8 cellular contexts compared by ENCODE assay signal in genomic region chr7:102434039-102434481, GRCh38. TPM values are rescaled to one million over a fixed set of nuclear protein-coding genes. Genes with fewer than 3 reads are reported as not detected.
DNase-seq lines count a peak whose midpoint lies in the region; ATAC-seq and TF ChIP-seq lines count a peak whose summit lies in the region.

No MANE protein-coding gene starts in this region.

- peak overlapping the region; percentile 84 for H3K4me3 ChIP-seq in lower lobe of right lung
- peak overlapping the region; percentile 81 for H3K4me3 ChIP-seq in upper lobe of right lung

- H3K9me3 ChIP-seq in KOPT-K1 (ENCODE audit: insufficient read depth, low read length, poor library complexity, severe bottlenecking) (no peaks in the 10 kb centered on the region), lower lobe of right lung (no peaks in the 10 kb centered on the region), upper lobe of right lung (no peaks in the 10 kb centered on the region)

- H3K36me3 ChIP-seq in KOPT-K1 (ENCODE audit: insufficient read depth, low read length) (peaks cover 31% of the 10 kb centered on the region), lower lobe of right lung (peaks cover 4% of the 10 kb centered on the region), upper lobe of right lung (peaks cover 2% of the 10 kb centered on the region)

- peak overlapping the region; percentile 92 for H3K27ac ChIP-seq in KOPT-K1 (ENCODE audit: low read depth, low read length, poor library complexity, severe bottlenecking)
- peak overlapping the region; percentile 83 for H3K27ac ChIP-seq in lower lobe of right lung
- peak overlapping the region; percentile 76 for H3K27ac ChIP-seq in upper lobe of right lung

- H3K36me3 Mint-ChIP-seq in brain = peaks cover 7% of the 10 kb centered on the region

- H3K27me3 Mint-ChIP-seq in brain = peaks cover 6% of the 10 kb centered on the region

- TF ChIP-seq CTCF in brain (conservative IDR thresholded peaks at IDR 0.05) (no peak), lower lobe of right lung (IDR thresholded peaks at IDR 0.05) (no peak), upper lobe of right lung (IDR thresholded peaks at IDR 0.05) (no peak)

- peaks cover 30% of the 10 kb centered on the region for H3K4me1 ChIP-seq in lower lobe of right lung
- peaks cover 14% of the 10 kb centered on the region for H3K4me1 ChIP-seq in upper lobe of right lung

- DNase-seq in D341Med (ENCODE audit: low spot score) (peak; percentile 52), lower lobe of right lung (no peak), upper lobe of right lung (no peak), SK-N-DZ (ENCODE audit: low spot score) (no peak)

- ATAC-seq in lower lobe of right lung (peak; percentile 10 to 20), upper lobe of right lung (peak; percentile 2), HG02798 (IDR thresholded peaks at IDR 0.05; ENCODE audit: poor library complexity, unreplicated experiment) (no peak), HG03521 (IDR thresholded peaks at IDR 0.05; ENCODE audit: unreplicated experiment) (no peak)

- H3K27me3 ChIP-seq in lower lobe of right lung (ENCODE audit: low read depth) (no peaks in the 10 kb centered on the region), upper lobe of right lung (no peaks in the 10 kb centered on the region)

- H3K27ac Mint-ChIP-seq in brain = peak overlapping the region; percentile 85 to 93 (median 90)

- intact Hi-C loops in lower lobe of right lung (cut with DNase I) (no loop called here), upper lobe of right lung (cut with DNase I) (no loop called here)

- peaks cover 37% of the 10 kb centered on the region for H3K4me1 Mint-ChIP-seq in brain

- no peaks in the 10 kb centered on the region for H3K9me3 Mint-ChIP-seq in brain

- peak overlapping the region; percentile 85 to 90 (median 89) for H3K4me3 Mint-ChIP-seq in brain

RNA-seq across cellular contexts. Expression of gene ORAI2, which starts 0.7 kb away (rescaled TPM):
- 23.7 TPM for polyA plus RNA-seq in brain (ENCODE audit: insufficient read depth, low read depth, low replicate concordance)
- total RNA-seq in lower lobe of right lung = 29.7 TPM
- 20.0 TPM for total RNA-seq in upper lobe of right lung
- polyA plus RNA-seq in SK-N-DZ (2014; cell fraction: cytosol; rRNA removed) = 39.5 and 47.5 TPM in 2 replicates
- polyA plus RNA-seq in SK-N-DZ (2014; cell fraction: nucleus; rRNA removed) = 5.3 and 6.4 TPM in 2 replicates

RNA-seq across cellular contexts. Expression of gene ALKBH4, which starts 30.6 kb away (rescaled TPM):
- 16.3 TPM for polyA plus RNA-seq in brain (ENCODE audit: insufficient read depth, low read depth, low replicate concordance)
- 10.6 TPM for total RNA-seq in lower lobe of right lung
- 7.4 TPM for total RNA-seq in upper lobe of right lung
- polyA plus RNA-seq in SK-N-DZ (2014; cell fraction: cytosol; rRNA removed) = 29.0 and 33.8 TPM in 2 replicates
- polyA plus RNA-seq in SK-N-DZ (2014; cell fraction: nucleus; rRNA removed) = 5.2 and 8.3 TPM in 2 replicates

RNA-seq across cellular contexts. Expression of gene LRWD1, which starts 30.7 kb away (rescaled TPM):
- polyA plus RNA-seq in brain (ENCODE audit: insufficient read depth, low read depth, low replicate concordance) = 30.4 TPM
- total RNA-seq in lower lobe of right lung = 19.2 TPM
- 15.7 TPM for total RNA-seq in upper lobe of right lung
- 67.9 and 78.4 TPM in 2 replicates for polyA plus RNA-seq in SK-N-DZ (2014; cell fraction: cytosol; rRNA removed)
- polyA plus RNA-seq in SK-N-DZ (2014; cell fraction: nucleus; rRNA removed) = 91.6 and 102 TPM in 2 replicates

RNA-seq across cellular contexts. Expression of gene PRKRIP1, which starts 37.9 kb away (rescaled TPM):
- 17.8 TPM for polyA plus RNA-seq in brain (ENCODE audit: insufficient read depth, low read depth, low replicate concordance)
- total RNA-seq in lower lobe of right lung (20.3 TPM), upper lobe of right lung (21.9 TPM)
- 27.2 and 37.1 TPM in 2 replicates for polyA plus RNA-seq in SK-N-DZ (2014; cell fraction: cytosol; rRNA removed)
- polyA plus RNA-seq in SK-N-DZ (2014; cell fraction: nucleus; rRNA removed) = 77.9 and 91.7 TPM in 2 replicates

RNA-seq across cellular contexts. Expression of gene POLR2J, which starts 44.7 kb away (rescaled TPM):
- polyA plus RNA-seq in brain (ENCODE audit: insufficient read depth, low read depth, low replicate concordance) = 142 TPM
- total RNA-seq in lower lobe of right lung (37.9 TPM), upper lobe of right lung (35.0 TPM)
- polyA plus RNA-seq in SK-N-DZ (2014; cell fraction: cytosol; rRNA removed) = 25.8 and 35.4 TPM in 2 replicates
- 26.2 and 33.6 TPM in 2 replicates for polyA plus RNA-seq in SK-N-DZ (2014; cell fraction: nucleus; rRNA removed)

Comparison
In these comparisons a context has a peak if more than half of its experiments do, and no peak if none do; other contexts are left out.
1. ATAC-seq: peak in lower lobe of right lung (2 of 2) and upper lobe of right lung (single experiment); none in HG02798 (single experiment) and HG03521 (single experiment).
2. Peak in every context shown above with its lines, with median percentiles within 50 percentile points of each other: H3K27ac ChIP-seq.